In the genomic region with DNA sequence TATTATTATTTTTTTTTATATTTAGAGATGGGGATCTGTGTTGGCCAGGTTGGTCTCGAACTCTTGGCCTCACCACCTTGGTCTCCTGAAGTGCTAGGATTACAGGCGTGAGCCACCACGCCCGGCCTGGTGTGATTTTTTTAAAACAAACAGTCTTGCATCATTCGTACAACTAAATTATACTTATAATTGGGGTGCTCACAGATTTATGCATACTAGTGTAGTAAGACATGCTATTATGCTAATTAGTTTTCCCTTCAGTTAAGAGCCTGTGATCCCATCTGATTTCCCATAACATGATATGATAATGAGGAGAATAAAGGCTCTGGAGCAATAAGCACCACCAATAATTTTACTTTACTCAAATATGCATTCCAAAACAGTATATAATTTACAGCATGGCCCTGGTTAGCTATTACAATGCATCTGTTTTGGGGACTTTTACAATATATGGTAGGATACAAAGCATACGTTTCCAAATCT, we compare ENCODE assay signal across 8 cellular contexts. TPM values are rescaled to one million over a fixed set of nuclear protein-coding genes. Genes with fewer than 3 reads are reported as not detected.
DNase-seq lines count a peak whose midpoint lies in the region; ATAC-seq, FAIRE-seq and TF ChIP-seq lines count a peak whose summit lies in the region.

No MANE protein-coding gene starts in this region.

- no peak overlapping the region for H2BK12ac ChIP-seq in H1 (ENCODE audit: low read depth, low read length)

- intact Hi-C loops in pancreas (cut with DNase I) = no loop called here
- intact Hi-C loops in mucosa of descending colon (cut with DNase I, micrococcal nuclease) = no loop called here

- no peak overlapping the region for H4K91ac ChIP-seq in H1 (replicated peaks; ENCODE audit: insufficient read length, low read length)

- peaks cover 5% of the 10 kb centered on the region; the same call in 1 of the 2 replicates for H3K23me2 ChIP-seq in H1 (ENCODE audit: low read depth, low read length)

- H3K9me3 ChIP-seq in BLaER1 = peaks cover 2% of the 10 kb centered on the region; the same call in 1 of the 2 replicates
- no peaks in the 10 kb centered on the region for H3K9me3 ChIP-seq in MM.1S (replicated peaks; ENCODE audit: insufficient read depth, low read length)
- H3K9me3 ChIP-seq in H1 (ENCODE audit: insufficient read depth in 2 of 2, low read depth in 1 of 2, low read length in 1 of 2) = no peaks in the 10 kb centered on the region
- no peaks in the 10 kb centered on the region for H3K9me3 ChIP-seq in pancreas
- no peaks in the 10 kb centered on the region for H3K9me3 ChIP-seq in mucosa of descending colon

- TF ChIP-seq EP300 in H1 (IDR thresholded peaks at IDR 0.05; ENCODE audit: borderline replicate concordance in 1 of 2, low read depth in 2 of 2, low read length in 2 of 2) = no peak

- no peak overlapping the region for H2BK5ac ChIP-seq in H1 (ENCODE audit: low read depth, low read length)

- ATAC-seq in pancreas (no peak), mucosa of descending colon (no peak)

- no peak overlapping the region for H3K23ac ChIP-seq in H1 (ENCODE audit: insufficient read length)

- TF ChIP-seq CTCF in MM.1S (IDR thresholded peaks at IDR 0.05; ENCODE audit: low read length) (no peak), H1 (IDR thresholded peaks at IDR 0.05; ENCODE audit: control extremely low read depth in 1 of 3, insufficient read depth in 1 of 3, low read depth in 1 of 3, low read length in 3 of 3) (no peak), pancreas (IDR thresholded peaks at IDR 0.05) (no peak), mucosa of descending colon (IDR thresholded peaks at IDR 0.05) (no peak)

- no peak overlapping the region for H2BK120ac ChIP-seq in H1 (replicated peaks; ENCODE audit: low read depth, low read length)

- peaks cover 53% of the 10 kb centered on the region for H4K20me1 ChIP-seq in BLaER1
- peaks cover 7% of the 10 kb centered on the region; the same call in 1 of the 2 replicates for H4K20me1 ChIP-seq in MM.1S (ENCODE audit: insufficient read depth, low read length)
- H4K20me1 ChIP-seq in H1 (replicated peaks in 1 of 2; ENCODE audit: control insufficient read depth in 1 of 2, insufficient read depth in 2 of 2, low read length in 2 of 2) = peaks cover 0 to 5% of the 10 kb centered on the region in 2 experiments

- no peak overlapping the region for H3K4ac ChIP-seq in H1 (replicated peaks; ENCODE audit: insufficient read length, low read depth, low read length)

- H4K5ac ChIP-seq in H1 (ENCODE audit: insufficient read length, low read depth, low read length) = no peak overlapping the region

- H3K4me1 ChIP-seq in BLaER1 (peaks cover 41% of the 10 kb centered on the region), MM.1S (ENCODE audit: low read length) (peaks cover 10% of the 10 kb centered on the region; the same call in 1 of the 2 replicates), H1 (replicated peaks in 1 of 4; ENCODE audit: control insufficient read depth in 3 of 4, insufficient read depth in 4 of 4, low read length in 3 of 4) (peaks cover 0 to 8% (median 4%) of the 10 kb centered on the region in 4 experiments; a peak in 4 of 7 replicates), pancreas (peaks cover 0 to 24% (median 17%) of the 10 kb centered on the region in 3 donors), mucosa of descending colon (ENCODE audit: low read depth) (peaks cover 18% of the 10 kb centered on the region)

- H3K27ac ChIP-seq in BLaER1 = peak overlapping the region; percentile 97
- no peak overlapping the region for H3K27ac ChIP-seq in MM.1S (ENCODE audit: low read length)
- H3K27ac ChIP-seq in H1 (ENCODE audit: low read depth, low read length) = no peak overlapping the region
- peak overlapping the region in 3 of 4 donors; percentile 88 to 94 (median 93) for H3K27ac ChIP-seq in pancreas

- POLR2A ChIA-PET in H1 (lab: Charles Lee; ENCODE audit: partially characterized antibody) = interaction anchor here (1.0 to 9.4 kb wide), 9 partner anchors 9 to 188 kb away, joined by 3 to 108 read pairs (median 6); a partner anchor contains a TSS

- no peak overlapping the region for H2AK5ac ChIP-seq in H1 (ENCODE audit: low read depth, low read length)

- no peak overlapping the region for H3K56ac ChIP-seq in H1 (replicated peaks; ENCODE audit: insufficient read length, low read depth, low read length)

- no peak overlapping the region for H3K14ac ChIP-seq in H1 (ENCODE audit: insufficient read length)

- peak overlapping the region; percentile 98 for H3K9ac ChIP-seq in BLaER1
- H3K9ac ChIP-seq in MM.1S (ENCODE audit: low read length) = peak overlapping the region; percentile 91; the same call in 1 of the 2 replicates
- peak overlapping the region in 1 of 4 experiments; percentile 12; a peak in 2 of 7 replicates for H3K9ac ChIP-seq in H1 (replicated peaks in 1 of 4; ENCODE audit: extremely low read depth in 1 of 4, low read depth in 3 of 4, low read length in 3 of 4)

- DNase-seq in MM.1S (no peak), H1 (ENCODE audit: low read depth in 1 of 2, low spot score in 2 of 2) (no peak), pancreas (no peak), NCI-H2107 (lab: John Stamatoyannopoulos, UW) (no peak), activated gamma-delta T cell (lab: John Stamatoyannopoulos, UW) (no peak), mucosa of descending colon (no peak)
- DNase-seq in stimulated activated CD8-positive, alpha-beta memory T cell treated with anti-CD3 and anti-CD28 coated beads, Interleukin-4, amount 100 ng/mL, for 48 hours = no peak

- H2AFZ ChIP-seq in MM.1S (ENCODE audit: low read length) (no peak overlapping the region), H1 (ENCODE audit: low read length) (no peak overlapping the region)

- H3K79me2 ChIP-seq in MM.1S (ENCODE audit: low read length) (peaks cover 72% of the 10 kb centered on the region), H1 (ENCODE audit: control insufficient read depth in 1 of 2, insufficient read depth in 2 of 2, low read length in 2 of 2) (peaks cover 12 to 61% of the 10 kb centered on the region in 2 experiments)

- H3K18ac ChIP-seq in H1 (ENCODE audit: extremely low read depth, low read length) = no peak overlapping the region

- peak overlapping the region; percentile 89 for H3K4me2 ChIP-seq in BLaER1
- H3K4me2 ChIP-seq in MM.1S (ENCODE audit: low read depth, low read length) = peak overlapping the region; percentile 84
- H3K4me2 ChIP-seq in H1 (ENCODE audit: insufficient read depth in 1 of 2, low read depth in 2 of 2, low read length in 2 of 2) = peak overlapping the region; percentile 83 to 85

- H3K27me3 ChIP-seq in BLaER1 = no peaks in the 10 kb centered on the region
- no peaks in the 10 kb centered on the region for H3K27me3 ChIP-seq in MM.1S (replicated peaks; ENCODE audit: insufficient read depth, low read length)
- no peaks in the 10 kb centered on the region for H3K27me3 ChIP-seq in H1 (replicated peaks in 1 of 4; ENCODE audit: control insufficient read depth in 3 of 4, extremely low read depth in 1 of 4, insufficient read depth in 3 of 4, low read length in 3 of 4)
- H3K27me3 ChIP-seq in pancreas = no peaks in the 10 kb centered on the region

- H3F3A ChIP-seq in MM.1S (ENCODE audit: insufficient read depth, low read length) = no peaks in the 10 kb centered on the region

- CTCF ChIA-PET in H1 (lab: Charles Lee; ENCODE audit: partially characterized antibody) = interaction anchor here (0.6 to 1.3 kb wide), 5 partner anchors 11 to 398 kb away, joined by 3 to 6 read pairs (median 4); no protein-coding TSS in a partner anchor

- no peak for TF ChIP-seq RAD21 in H1 (IDR thresholded peaks at IDR 0.05 in 1 of 2, conservative IDR thresholded peaks at IDR 0.05 in 1 of 2; ENCODE audit: low read depth in 2 of 2, low read length in 2 of 2)

- WGBS in H1 (ENCODE audit: extremely low coverage in 1 of 2, insufficient coverage in 1 of 2, insufficient read length in 1 of 2, insufficient replicate concordance in 2 of 2, low coverage in 1 of 2, low lambda C conversion rate in 2 of 2, missing lambda C conversion rate in 1 of 2), 2 experiments = 82% methylated on average over 6 of the region's 6 CpGs; no CpG with 5 or more reads in 1 of the 2 experiments
- WGBS in pancreas, 2 donors = 56 to 64% methylated on average over 6 of the region's 6 CpGs

- no peak overlapping the region; the same call in 1 of the 2 replicates for H2BK15ac ChIP-seq in H1 (ENCODE audit: low read length)

- no peaks in the 10 kb centered on the region for H3K9me2 ChIP-seq in MM.1S (replicated peaks; ENCODE audit: insufficient read depth, low read length)

- no peak overlapping the region for H4K8ac ChIP-seq in H1 (ENCODE audit: extremely low read depth, insufficient read depth, low read length)

- FAIRE-seq in H1 (lab: Jason Lieb, UNC) (no peak), pancreas (lab: Jason Lieb, UNC) (no peak)

- 0 out of 2 replicates have a peak, but pooled peaks cover 10% of the 10 kb centered on the region for H3K36me3 ChIP-seq in BLaER1
- no peaks in the 10 kb centered on the region for H3K36me3 ChIP-seq in MM.1S (replicated peaks; ENCODE audit: insufficient read depth, low read length)
- H3K36me3 ChIP-seq in H1 (ENCODE audit: control insufficient read depth in 2 of 4, insufficient read depth in 4 of 4, low read length in 3 of 4) = no peaks in the 10 kb centered on the region
- no peaks in the 10 kb centered on the region for H3K36me3 ChIP-seq in pancreas
- no peaks in the 10 kb centered on the region for H3K36me3 ChIP-seq in mucosa of descending colon (ENCODE audit: low read depth)

- peaks cover 3% of the 10 kb centered on the region; the same call in 1 of the 2 replicates for H3K79me1 ChIP-seq in H1 (ENCODE audit: low read depth, low read length)

- peak overlapping the region; percentile 97 for H3K4me3 ChIP-seq in BLaER1
- H3K4me3 ChIP-seq in MM.1S (ENCODE audit: low read length) = peak overlapping the region; percentile 95
- H3K4me3 ChIP-seq in H1 (ENCODE audit: extremely low read depth in 1 of 4, insufficient read depth in 2 of 4, low read depth in 3 of 4, low read length in 4 of 4) = peak overlapping the region; percentile 78 to 99 (median 83); a peak in 7 of 8 replicates
- peak overlapping the region in 2 of 4 donors; percentile 89 to 90 for H3K4me3 ChIP-seq in pancreas
- no peak overlapping the region for H3K4me3 ChIP-seq in mucosa of descending colon

- TF ChIP-seq POLR2A in H1 (IDR thresholded peaks at IDR 0.05; ENCODE audit: control extremely low read depth in 1 of 2, low read depth in 2 of 2, low read length in 2 of 2) = no peak

- H2BK20ac ChIP-seq in H1 (ENCODE audit: low read length) = no peak overlapping the region

RNA-seq across cellular contexts. Expression of a gene that starts 1.9 kb away (rescaled TPM):
- 36.3 and 36.9 TPM in 2 replicates for total RNA-seq in H1 (2021; fragmentation: NEBNext Ultra II Directional; extraction: Animal tissue kit (Norgen Biotek cat#: 25700))
- polyA plus RNA-seq in H1 (2011; rRNA removed) (9.8 and 14.1 TPM in 2 replicates), pancreas (10 to 100 TPM in 1 of 2 donors, 1 to 10 TPM in 1; 7.1 to 12.0 TPM)
- 16.4 TPM for polyA plus RNA-seq in H1 (2011; cell fraction: cytosol; rRNA removed)
- polyA plus RNA-seq in H1 (2011; cell fraction: nucleus; rRNA removed) = 9.2 TPM
- polyA plus RNA-seq in H1 (2012, experiment 1 of 2) = 7.1 to 10.1 TPM (median 8.8 TPM) in 4 replicates
- polyA plus RNA-seq in H1 (2012, experiment 2 of 2) = 1.7 TPM
- polyA plus RNA-seq in H1 (2013, experiment 1 of 2) = 20.5 TPM
- polyA plus RNA-seq in H1 (2013, experiment 2 of 2) = 19.7 TPM
- 31.4 and 33.5 TPM in 2 replicates for polyA minus RNA-seq in H1 (2011; rRNA and poly(A)+ RNA removed)
- 20.0 TPM for polyA minus RNA-seq in H1 (2011; cell fraction: cytosol; rRNA and poly(A)+ RNA removed)
- 13.4 TPM for polyA minus RNA-seq in H1 (2011; cell fraction: nucleus; rRNA and poly(A)+ RNA removed)
- total RNA-seq in pancreas (10 to 100 TPM; 10.7 to 20.7 (median 16.0) TPM), mucosa of descending colon (10 to 100 TPM; 19.1 to 48.7 (median 26.7) TPM)

RNA-seq across cellular contexts. Expression of a gene that starts 35.3 kb away (rescaled TPM):
- 2,408 and 2,434 TPM in 2 replicates for total RNA-seq in H1 (2021; fragmentation: NEBNext Ultra II Directional; extraction: Animal tissue kit (Norgen Biotek cat#: 25700))
- polyA plus RNA-seq in H1 (2011; rRNA removed) (9,129 and 11,142 TPM in 2 replicates), pancreas (1,000 to 10,000 TPM; 1,140 to 1,334 TPM)
- polyA plus RNA-seq in H1 (2011; cell fraction: cytosol; rRNA removed) = 8,215 TPM
- 3,355 TPM for polyA plus RNA-seq in H1 (2011; cell fraction: nucleus; rRNA removed)
- 3,709 to 4,828 TPM (median 4,408 TPM) in 4 replicates for polyA plus RNA-seq in H1 (2012, experiment 1 of 2)
- polyA plus RNA-seq in H1 (2012, experiment 2 of 2) = 11,667 TPM
- polyA plus RNA-seq in H1 (2013, experiment 1 of 2) = 2,351 TPM
- 2,290 TPM for polyA plus RNA-seq in H1 (2013, experiment 2 of 2)
- 1,789 and 1,888 TPM in 2 replicates for polyA minus RNA-seq in H1 (2011; rRNA and poly(A)+ RNA removed)
- polyA minus RNA-seq in H1 (2011; cell fraction: cytosol; rRNA and poly(A)+ RNA removed) = 687 TPM
- polyA minus RNA-seq in H1 (2011; cell fraction: nucleus; rRNA and poly(A)+ RNA removed) = 811 TPM
- total RNA-seq in pancreas (1,000 to 10,000 TPM in 2 of 6 donors, 100 to 1,000 TPM in 4; 565 to 1,127 (median 903) TPM), mucosa of descending colon (1,000 to 10,000 TPM in 2 of 3 donors, 100 to 1,000 TPM in 1; 999 to 1,006 (median 1,004) TPM)

Comparison
In these comparisons a context has a peak if more than half of its experiments do, and no peak if none do; other contexts are left out.
1. H3K27ac ChIP-seq: peak in BLaER1 (single experiment) and pancreas (3 of 4); none in MM.1S (single experiment) and H1 (single experiment).
2. Peak in every context shown above with its lines, with median percentiles within 50 percentile points of each other: H3K4me2 ChIP-seq.